Comparison of ENCODE assay signal across 11 cellular contexts in genomic region chr12:31119531-31120211, GRCh38. TPM values are rescaled to one million over a fixed set of nuclear protein-coding genes. Genes with fewer than 3 reads are reported as not detected.
DNase-seq lines count a peak whose midpoint lies in the region; ATAC-seq and TF ChIP-seq lines count a peak whose summit lies in the region.
"Had no signal": no experiment of that assay in that cellular context is flagged by ENCODE, and none has a peak within 500 bp of the region (broad histone marks: within the 10 kb centered on the region; RNA-seq: fewer than 3 reads in every experiment).

No MANE protein-coding gene starts in this region.

- no peak for TF ChIP-seq POLR2A in sigmoid colon (IDR thresholded peaks at IDR 0.05)

- no peak for TF ChIP-seq CTCF in sigmoid colon (IDR thresholded peaks at IDR 0.05)

- H3K9ac ChIP-seq in iPS-18a (ENCODE audit: low read length), result no peak overlapping the region

- H3K36me3 ChIP-seq in iPS-18a (ENCODE audit: control insufficient read depth, low read depth, low read length), result no peaks in the 10 kb centered on the region
- H3K36me3 ChIP-seq in sigmoid colon, result no peaks in the 10 kb centered on the region

- intact Hi-C loops in sigmoid colon (cut with DNase I), result loop anchor here (10.0 kb wide), 1 partner anchor 155 kb away; no protein-coding TSS in a partner anchor

- peaks cover 40% of the 10 kb centered on the region for H3K27me3 ChIP-seq in iPS-18a (ENCODE audit: control insufficient read depth, insufficient read depth, low read length)
- peaks cover 0 to 45% (median 16%) of the 10 kb centered on the region in 3 donors for H3K27me3 ChIP-seq in sigmoid colon

- WGBS in sigmoid colon, 2 donors, result 14 to 48% methylated on average over 38 of the region's 38 CpGs

- no peak overlapping the region for H3K27ac ChIP-seq in iPS-18a (ENCODE audit: low read length)
- no peak overlapping the region for H3K27ac ChIP-seq in sigmoid colon

- no peak for TF ChIP-seq EP300 in sigmoid colon (IDR thresholded peaks at IDR 0.05)

- H3K4me3 ChIP-seq in iPS-18a (ENCODE audit: low read length) (peak overlapping the region; percentile 68), sigmoid colon (peak overlapping the region in 3 of 4 donors; percentile 21 to 30 (median 29))

- ATAC-seq in SK-N-SH treated with all-trans-retinoic acid at 6 μM for 48 hours, result peak; percentile 12; the same call in 2 of the 3 replicates

- DNase-seq in NCI-H524 (lab: John Stamatoyannopoulos, UW), result peak; percentile 31 to 40
- DNase-seq in NCI-H524 treated with DMSO at 0.1 percent for 48 hours (lab: John Stamatoyannopoulos, UW), result no peak
- no peak for DNase-seq in sigmoid colon
- no peak for DNase-seq in NCI-H446 treated with DMSO at 0.1 percent for 48 hours (lab: John Stamatoyannopoulos, UW)
- DNase-seq in HT-29 (ENCODE audit: low spot score), result no peak
- no peak for DNase-seq in NCI-H2081 (lab: John Stamatoyannopoulos, UW)
- DNase-seq: effector CD4-positive, alpha-beta T cell; GF-D8; GOT3 had no signal

- H3K4me1 ChIP-seq in iPS-18a (ENCODE audit: control insufficient read depth, low read depth, low read length) (peaks cover 4% of the 10 kb centered on the region), sigmoid colon (peaks cover 0 to 33% (median 29%) of the 10 kb centered on the region in 4 donors)

- H3K9me3 ChIP-seq in iPS-18a (ENCODE audit: control insufficient read depth, low read depth, low read length), result no peaks in the 10 kb centered on the region
- H3K9me3 ChIP-seq in sigmoid colon, result no peaks in the 10 kb centered on the region

TF ChIP-seq in SK-N-SH treated with all-trans-retinoic acid at 6 μM for 48 hours, 23 proteins besides CTCF, POLR2A, EP300 and RAD21:
- no peak for TF ChIP-seq CREB5 (CRISPR knock-in tag; IDR thresholded peaks at IDR 0.05; ENCODE audit: low read depth)
- TF ChIP-seq SNAI2 (CRISPR knock-in tag; IDR thresholded peaks at IDR 0.05), result no peak
- TF ChIP-seq, protein P1, sequence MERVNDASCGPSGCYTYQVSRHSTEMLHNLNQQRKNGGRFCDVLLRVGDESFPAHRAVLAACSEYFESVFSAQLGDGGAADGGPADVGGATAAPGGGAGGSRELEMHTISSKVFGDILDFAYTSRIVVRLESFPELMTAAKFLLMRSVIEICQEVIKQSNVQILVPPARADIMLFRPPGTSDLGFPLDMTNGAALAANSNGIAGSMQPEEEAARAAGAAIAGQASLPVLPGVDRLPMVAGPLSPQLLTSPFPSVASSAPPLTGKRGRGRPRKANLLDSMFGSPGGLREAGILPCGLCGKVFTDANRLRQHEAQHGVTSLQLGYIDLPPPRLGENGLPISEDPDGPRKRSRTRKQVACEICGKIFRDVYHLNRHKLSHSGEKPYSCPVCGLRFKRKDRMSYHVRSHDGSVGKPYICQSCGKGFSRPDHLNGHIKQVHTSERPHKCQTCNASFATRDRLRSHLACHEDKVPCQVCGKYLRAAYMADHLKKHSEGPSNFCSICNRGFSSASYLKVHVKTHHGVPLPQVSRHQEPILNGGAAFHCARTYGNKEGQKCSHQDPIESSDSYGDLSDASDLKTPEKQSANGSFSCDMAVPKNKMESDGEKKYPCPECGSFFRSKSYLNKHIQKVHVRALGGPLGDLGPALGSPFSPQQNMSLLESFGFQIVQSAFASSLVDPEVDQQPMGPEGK (CRISPR knock-in tag; IDR thresholded peaks at IDR 0.05; ENCODE audit: borderline replicate concordance), result no peak
- TF ChIP-seq GLIS3 (CRISPR knock-in tag; IDR thresholded peaks at IDR 0.05), result no peak
- no peak for TF ChIP-seq ZFP30 (CRISPR knock-in tag; IDR thresholded peaks at IDR 0.05)
- TF ChIP-seq ISL1 (CRISPR knock-in tag; IDR thresholded peaks at IDR 0.05), result no peak
- TF ChIP-seq ESRRG (CRISPR knock-in tag; IDR thresholded peaks at IDR 0.05), result no peak
- no peak for TF ChIP-seq PPARA (CRISPR knock-in tag; IDR thresholded peaks at IDR 0.05; ENCODE audit: borderline replicate concordance)
- TF ChIP-seq TCF4 (CRISPR knock-in tag; IDR thresholded peaks at IDR 0.05; ENCODE audit: borderline replicate concordance), result no peak
- TF ChIP-seq ZNF8 (CRISPR knock-in tag; IDR thresholded peaks at IDR 0.05), result no peak
- TF ChIP-seq ZNF565 (CRISPR knock-in tag; conservative IDR thresholded peaks at IDR 0.05; ENCODE audit: low read depth), result no peak
- TF ChIP-seq, protein P2, sequence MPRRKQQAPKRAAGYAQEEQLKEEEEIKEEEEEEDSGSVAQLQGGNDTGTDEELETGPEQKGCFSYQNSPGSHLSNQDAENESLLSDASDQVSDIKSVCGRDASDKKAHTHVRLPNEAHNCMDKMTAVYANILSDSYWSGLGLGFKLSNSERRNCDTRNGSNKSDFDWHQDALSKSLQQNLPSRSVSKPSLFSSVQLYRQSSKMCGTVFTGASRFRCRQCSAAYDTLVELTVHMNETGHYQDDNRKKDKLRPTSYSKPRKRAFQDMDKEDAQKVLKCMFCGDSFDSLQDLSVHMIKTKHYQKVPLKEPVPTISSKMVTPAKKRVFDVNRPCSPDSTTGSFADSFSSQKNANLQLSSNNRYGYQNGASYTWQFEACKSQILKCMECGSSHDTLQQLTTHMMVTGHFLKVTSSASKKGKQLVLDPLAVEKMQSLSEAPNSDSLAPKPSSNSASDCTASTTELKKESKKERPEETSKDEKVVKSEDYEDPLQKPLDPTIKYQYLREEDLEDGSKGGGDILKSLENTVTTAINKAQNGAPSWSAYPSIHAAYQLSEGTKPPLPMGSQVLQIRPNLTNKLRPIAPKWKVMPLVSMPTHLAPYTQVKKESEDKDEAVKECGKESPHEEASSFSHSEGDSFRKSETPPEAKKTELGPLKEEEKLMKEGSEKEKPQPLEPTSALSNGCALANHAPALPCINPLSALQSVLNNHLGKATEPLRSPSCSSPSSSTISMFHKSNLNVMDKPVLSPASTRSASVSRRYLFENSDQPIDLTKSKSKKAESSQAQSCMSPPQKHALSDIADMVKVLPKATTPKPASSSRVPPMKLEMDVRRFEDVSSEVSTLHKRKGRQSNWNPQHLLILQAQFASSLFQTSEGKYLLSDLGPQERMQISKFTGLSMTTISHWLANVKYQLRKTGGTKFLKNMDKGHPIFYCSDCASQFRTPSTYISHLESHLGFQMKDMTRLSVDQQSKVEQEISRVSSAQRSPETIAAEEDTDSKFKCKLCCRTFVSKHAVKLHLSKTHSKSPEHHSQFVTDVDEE (CRISPR knock-in tag; IDR thresholded peaks at IDR 0.05), result no peak
- no peak for TF ChIP-seq ZC3H10 (CRISPR knock-in tag; IDR thresholded peaks at IDR 0.05)
- TF ChIP-seq BACH2 (CRISPR knock-in tag; IDR thresholded peaks at IDR 0.05; ENCODE audit: borderline replicate concordance), result no peak
- TF ChIP-seq CSDC2 (CRISPR knock-in tag; IDR thresholded peaks at IDR 0.05), result no peak
- no peak for TF ChIP-seq POU6F1 (CRISPR knock-in tag; IDR thresholded peaks at IDR 0.05; ENCODE audit: borderline replicate concordance, low read depth)
- no peak for TF ChIP-seq CSRNP3 (CRISPR knock-in tag; IDR thresholded peaks at IDR 0.05)

RNA-seq across cellular contexts. Expression of gene DDX11, which starts 46.0 kb away (rescaled TPM):
- total RNA-seq in sigmoid colon, result 10 to 100 TPM in 2 of 4 donors, 1 to 10 TPM in 2; 3.6 to 20.6 (median 11.6) TPM
- 10 to 100 TPM in 1 of 3 donors, 1 to 10 TPM in 2; 6.6 to 31.4 (median 6.9) TPM for polyA plus RNA-seq in sigmoid colon
- 140 and 145 TPM in 2 replicates for total RNA-seq in HT-29 (2014; rRNA removed; shearing (Covaris generic))

Comparison
In these comparisons a context has a peak if more than half of its experiments do, and no peak if none do; other contexts are left out.
1. DNase-seq: peak in NCI-H524 (2 of 2); none in NCI-H524 treated with DMSO at 0.1 percent for 48 hours (single experiment), sigmoid colon (single experiment), NCI-H446 treated with DMSO at 0.1 percent for 48 hours (single experiment), HT-29 (single experiment) and NCI-H2081 (0 of 2).